ENCODE assay signal across 8 cellular contexts in genomic region chr14:35046751-35047536, GRCh38.
DNase-seq lines count a peak whose midpoint lies in the region; TF ChIP-seq lines count a peak whose summit lies in the region.

No MANE protein-coding gene starts in this region.

- H3K4me3 ChIP-seq in HFF-Myc (replicated peaks; ENCODE audit: low read depth, low read length) (peak overlapping the region; percentile 93), Loucy (ENCODE audit: low read length, poor library complexity, severe bottlenecking) (peak overlapping the region; percentile 82), WI38 (ENCODE audit: low read depth, low read length) (peak overlapping the region; percentile 96), neuron (ENCODE audit: low read length) (peak overlapping the region; percentile 65)

- H3K4me1 ChIP-seq in Loucy (ENCODE audit: insufficient read depth, low read length, poor library complexity, severe bottlenecking) (peaks cover 32% of the 10 kb centered on the region), neuron (ENCODE audit: insufficient read depth, low read length) (peaks cover 18% of the 10 kb centered on the region)

- peak overlapping the region; percentile 77 for H3K9ac ChIP-seq in Loucy (ENCODE audit: low read depth, low read length, poor library complexity, severe bottlenecking)

- peak; percentile 9 for DNase-seq in activated T-cell treated with anti-CD3 and anti-CD28 coated beads for 4 hours
- DNase-seq in activated T-cell treated with anti-CD3 and anti-CD28 coated beads, Interleukin-2, amount 50 U/mL, for 48 hours, result no peak
- DNase-seq in HFF-Myc (ENCODE audit: extremely low read depth, low read depth), result no peak
- peak; percentile 21 for DNase-seq in fibroblast of peridontal ligament (ENCODE audit: extremely low read depth)
- no peak for DNase-seq in putamen (ENCODE audit: low spot score)

- peak overlapping the region; percentile 92 for H2AFZ ChIP-seq in Loucy (ENCODE audit: low read length)
- H2AFZ ChIP-seq in neuron (ENCODE audit: low read depth, low read length), result peak overlapping the region; percentile 73

- H3K4me2 ChIP-seq in Loucy (ENCODE audit: low read depth, low read length, poor library complexity, severe bottlenecking), result peak overlapping the region; percentile 92

- peaks cover 10% of the 10 kb centered on the region for H4K20me1 ChIP-seq in Loucy (ENCODE audit: insufficient read depth, low read length, poor library complexity, severe bottlenecking)

- H3K9me2 ChIP-seq in Loucy (replicated peaks; ENCODE audit: low read depth, low read length), result no peaks in the 10 kb centered on the region

- TF ChIP-seq CTCF in HFF-Myc (IDR thresholded peaks at IDR 0.05; ENCODE audit: low read depth, low read length, missing control alignments) (no peak), Loucy (conservative IDR thresholded peaks at IDR 0.05; ENCODE audit: low read length) (no peak), WI38 (IDR thresholded peaks at IDR 0.05; ENCODE audit: low read depth, low read length) (no peak)

- H3K27me3 ChIP-seq in Loucy (ENCODE audit: insufficient read depth, low read length, poor library complexity, severe bottlenecking) (no peaks in the 10 kb centered on the region), neuron (ENCODE audit: insufficient read depth, low read length) (no peaks in the 10 kb centered on the region)

- no peaks in the 10 kb centered on the region for H3K36me3 ChIP-seq in Loucy (ENCODE audit: insufficient read depth, low read length)
- peaks cover 9% of the 10 kb centered on the region for H3K36me3 ChIP-seq in neuron (ENCODE audit: insufficient read depth, low read length)

- peaks cover 2% of the 10 kb centered on the region; the same call in 1 of the 2 replicates for H3F3A ChIP-seq in Loucy (ENCODE audit: low read depth)

- H3K79me2 ChIP-seq in Loucy (ENCODE audit: insufficient read depth, low read length), result peaks cover 19% of the 10 kb centered on the region

- no peaks in the 10 kb centered on the region for H3K9me3 ChIP-seq in Loucy (ENCODE audit: insufficient read depth, low read depth, low read length)
- no peaks in the 10 kb centered on the region for H3K9me3 ChIP-seq in neuron (ENCODE audit: low read length)

Comparison
In these comparisons a context has a peak if more than half of its experiments do, and no peak if none do; other contexts are left out.
1. DNase-seq: peak in activated T-cell treated with anti-CD3 and anti-CD28 coated beads for 4 hours (single experiment) and fibroblast of peridontal ligament (single experiment); none in activated T-cell treated with anti-CD3 and anti-CD28 coated beads, Interleukin-2, amount 50 U/mL, for 48 hours (0 of 2), HFF-Myc (single experiment) and putamen (single experiment).
2. Peak in every context shown above with its lines, with median percentiles within 50 percentile points of each other: H3K4me3 ChIP-seq.